Comparison of ENCODE assay signal across 1 cellular context in the genomic region with DNA sequence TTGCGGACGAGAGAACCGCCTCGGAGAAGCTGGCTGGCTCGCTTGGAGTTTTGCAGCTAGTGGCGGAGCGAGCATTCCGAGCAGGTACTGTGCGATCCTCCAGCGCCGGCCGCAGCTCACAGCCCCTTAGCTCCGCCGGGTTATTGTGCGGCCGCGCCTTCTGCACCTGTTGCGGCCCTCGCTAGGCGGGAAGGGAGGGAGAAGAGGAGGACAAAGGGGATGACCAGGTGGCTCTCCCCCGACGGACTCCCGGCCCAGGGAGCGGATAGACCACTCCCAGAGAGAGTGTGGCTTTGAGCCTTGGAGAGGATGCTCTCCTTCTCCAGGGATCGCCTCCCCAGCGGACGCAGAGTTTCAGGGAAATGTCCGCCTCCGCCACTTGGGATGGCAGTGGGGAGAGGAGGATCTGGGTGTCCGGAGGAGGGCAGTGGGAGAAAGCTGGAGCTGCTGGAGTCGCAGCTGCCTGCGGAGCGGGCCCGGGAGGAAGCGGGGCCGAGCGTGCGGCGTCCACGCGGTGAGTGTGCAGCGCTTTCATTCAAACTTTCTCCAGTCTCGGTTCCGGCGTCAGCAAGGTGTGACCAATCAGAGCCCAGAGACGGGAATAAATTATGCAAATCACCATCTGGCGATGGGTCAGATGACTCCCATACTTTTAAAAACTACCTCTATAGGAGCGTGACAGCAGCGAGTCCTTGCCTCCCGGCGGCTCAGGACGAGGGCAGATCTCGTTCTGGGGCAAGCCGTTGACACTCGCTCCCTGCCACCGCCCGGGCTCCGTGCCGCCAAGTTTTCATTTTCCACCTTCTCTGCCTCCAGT.
TF ChIP-seq lines count a peak whose summit lies in the region.

A gene (plus strand): TSS at position 681 of the 817 bp plus-strand sequence. CDS start 252 bp downstream, outside the sequence.

TF ChIP-seq in HepG2, 621 proteins besides CTCF, POLR2A, EP300 and RAD21 (continued from another document and continues in another):
- TF ChIP-seq, protein P1, sequence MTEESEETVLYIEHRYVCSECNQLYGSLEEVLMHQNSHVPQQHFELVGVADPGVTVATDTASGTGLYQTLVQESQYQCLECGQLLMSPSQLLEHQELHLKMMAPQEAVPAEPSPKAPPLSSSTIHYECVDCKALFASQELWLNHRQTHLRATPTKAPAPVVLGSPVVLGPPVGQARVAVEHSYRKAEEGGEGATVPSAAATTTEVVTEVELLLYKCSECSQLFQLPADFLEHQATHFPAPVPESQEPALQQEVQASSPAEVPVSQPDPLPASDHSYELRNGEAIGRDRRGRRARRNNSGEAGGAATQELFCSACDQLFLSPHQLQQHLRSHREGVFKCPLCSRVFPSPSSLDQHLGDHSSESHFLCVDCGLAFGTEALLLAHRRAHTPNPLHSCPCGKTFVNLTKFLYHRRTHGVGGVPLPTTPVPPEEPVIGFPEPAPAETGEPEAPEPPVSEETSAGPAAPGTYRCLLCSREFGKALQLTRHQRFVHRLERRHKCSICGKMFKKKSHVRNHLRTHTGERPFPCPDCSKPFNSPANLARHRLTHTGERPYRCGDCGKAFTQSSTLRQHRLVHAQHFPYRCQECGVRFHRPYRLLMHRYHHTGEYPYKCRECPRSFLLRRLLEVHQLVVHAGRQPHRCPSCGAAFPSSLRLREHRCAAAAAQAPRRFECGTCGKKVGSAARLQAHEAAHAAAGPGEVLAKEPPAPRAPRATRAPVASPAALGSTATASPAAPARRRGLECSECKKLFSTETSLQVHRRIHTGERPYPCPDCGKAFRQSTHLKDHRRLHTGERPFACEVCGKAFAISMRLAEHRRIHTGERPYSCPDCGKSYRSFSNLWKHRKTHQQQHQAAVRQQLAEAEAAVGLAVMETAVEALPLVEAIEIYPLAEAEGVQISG (CRISPR knock-in tag; IDR thresholded peaks at IDR 0.05) = peak; percentile 55; the same call in 1 of the 2 replicates
- TF ChIP-seq, protein P2, sequence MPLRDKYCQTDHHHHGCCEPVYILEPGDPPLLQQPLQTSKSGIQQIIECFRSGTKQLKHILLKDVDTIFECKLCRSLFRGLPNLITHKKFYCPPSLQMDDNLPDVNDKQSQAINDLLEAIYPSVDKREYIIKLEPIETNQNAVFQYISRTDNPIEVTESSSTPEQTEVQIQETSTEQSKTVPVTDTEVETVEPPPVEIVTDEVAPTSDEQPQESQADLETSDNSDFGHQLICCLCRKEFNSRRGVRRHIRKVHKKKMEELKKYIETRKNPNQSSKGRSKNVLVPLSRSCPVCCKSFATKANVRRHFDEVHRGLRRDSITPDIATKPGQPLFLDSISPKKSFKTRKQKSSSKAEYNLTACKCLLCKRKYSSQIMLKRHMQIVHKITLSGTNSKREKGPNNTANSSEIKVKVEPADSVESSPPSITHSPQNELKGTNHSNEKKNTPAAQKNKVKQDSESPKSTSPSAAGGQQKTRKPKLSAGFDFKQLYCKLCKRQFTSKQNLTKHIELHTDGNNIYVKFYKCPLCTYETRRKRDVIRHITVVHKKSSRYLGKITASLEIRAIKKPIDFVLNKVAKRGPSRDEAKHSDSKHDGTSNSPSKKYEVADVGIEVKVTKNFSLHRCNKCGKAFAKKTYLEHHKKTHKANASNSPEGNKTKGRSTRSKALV (CRISPR knock-in tag; IDR thresholded peaks at IDR 0.05) = 0 out of 2 replicates have a peak, but pooled peaks have one; percentile 2
- peak; percentile 44; the same call in 1 of the 2 replicates for TF ChIP-seq MTA1 (CRISPR knock-in tag; IDR thresholded peaks at IDR 0.05; ENCODE audit: borderline replicate concordance)
- TF ChIP-seq EED (CRISPR knock-in tag; IDR thresholded peaks at IDR 0.05) = peak; percentile 24
- TF ChIP-seq SAP130 (CRISPR knock-in tag; IDR thresholded peaks at IDR 0.05; ENCODE audit: low read depth) = peak; percentile 16; the same call in 1 of the 2 replicates
- TF ChIP-seq NFKBIZ (CRISPR knock-in tag; IDR thresholded peaks at IDR 0.05) = no peak
- no peak for TF ChIP-seq JDP2 (CRISPR knock-in tag; IDR thresholded peaks at IDR 0.05; ENCODE audit: borderline replicate concordance)
- TF ChIP-seq ZNF607 (CRISPR knock-in tag; IDR thresholded peaks at IDR 0.05; ENCODE audit: borderline replicate concordance) = peak; percentile 45; the same call in 1 of the 2 replicates
- no peak for TF ChIP-seq FOXM1 (CRISPR knock-in tag; IDR thresholded peaks at IDR 0.05)
- 0 out of 2 replicates have a peak, but pooled peaks have one; percentile 56 for TF ChIP-seq HOXA9 (CRISPR knock-in tag; IDR thresholded peaks at IDR 0.05; ENCODE audit: borderline replicate concordance)
- peak; percentile 31 for TF ChIP-seq ZFX (CRISPR knock-in tag; IDR thresholded peaks at IDR 0.05; ENCODE audit: low read depth)
- TF ChIP-seq ZNF563 (CRISPR knock-in tag; IDR thresholded peaks at IDR 0.05) = peak; percentile 22; the same call in 1 of the 2 replicates
- peak; percentile 59; the same call in 1 of the 2 replicates for TF ChIP-seq KMT2A (CRISPR knock-in tag; IDR thresholded peaks at IDR 0.05)
- TF ChIP-seq, protein P3, sequence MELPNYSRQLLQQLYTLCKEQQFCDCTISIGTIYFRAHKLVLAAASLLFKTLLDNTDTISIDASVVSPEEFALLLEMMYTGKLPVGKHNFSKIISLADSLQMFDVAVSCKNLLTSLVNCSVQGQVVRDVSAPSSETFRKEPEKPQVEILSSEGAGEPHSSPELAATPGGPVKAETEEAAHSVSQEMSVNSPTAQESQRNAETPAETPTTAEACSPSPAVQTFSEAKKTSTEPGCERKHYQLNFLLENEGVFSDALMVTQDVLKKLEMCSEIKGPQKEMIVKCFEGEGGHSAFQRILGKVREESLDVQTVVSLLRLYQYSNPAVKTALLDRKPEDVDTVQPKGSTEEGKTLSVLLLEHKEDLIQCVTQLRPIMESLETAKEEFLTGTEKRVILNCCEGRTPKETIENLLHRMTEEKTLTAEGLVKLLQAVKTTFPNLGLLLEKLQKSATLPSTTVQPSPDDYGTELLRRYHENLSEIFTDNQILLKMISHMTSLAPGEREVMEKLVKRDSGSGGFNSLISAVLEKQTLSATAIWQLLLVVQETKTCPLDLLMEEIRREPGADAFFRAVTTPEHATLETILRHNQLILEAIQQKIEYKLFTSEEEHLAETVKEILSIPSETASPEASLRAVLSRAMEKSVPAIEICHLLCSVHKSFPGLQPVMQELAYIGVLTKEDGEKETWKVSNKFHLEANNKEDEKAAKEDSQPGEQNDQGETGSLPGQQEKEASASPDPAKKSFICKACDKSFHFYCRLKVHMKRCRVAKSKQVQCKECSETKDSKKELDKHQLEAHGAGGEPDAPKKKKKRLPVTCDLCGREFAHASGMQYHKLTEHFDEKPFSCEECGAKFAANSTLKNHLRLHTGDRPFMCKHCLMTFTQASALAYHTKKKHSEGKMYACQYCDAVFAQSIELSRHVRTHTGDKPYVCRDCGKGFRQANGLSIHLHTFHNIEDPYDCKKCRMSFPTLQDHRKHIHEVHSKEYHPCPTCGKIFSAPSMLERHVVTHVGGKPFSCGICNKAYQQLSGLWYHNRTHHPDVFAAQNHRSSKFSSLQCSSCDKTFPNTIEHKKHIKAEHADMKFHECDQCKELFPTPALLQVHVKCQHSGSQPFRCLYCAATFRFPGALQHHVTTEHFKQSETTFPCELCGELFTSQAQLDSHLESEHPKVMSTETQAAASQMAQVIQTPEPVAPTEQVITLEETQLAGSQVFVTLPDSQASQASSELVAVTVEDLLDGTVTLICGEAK (IDR thresholded peaks at IDR 0.05) = no peak
- TF ChIP-seq, protein P3 (CRISPR knock-in tag; IDR thresholded peaks at IDR 0.05) = peak; percentile 22; the same call in 1 of the 2 replicates
- TF ChIP-seq ZNF547 (CRISPR knock-in tag; IDR thresholded peaks at IDR 0.05) = peak; percentile 86
- TF ChIP-seq ZNF343 (CRISPR knock-in tag; IDR thresholded peaks at IDR 0.05) = 0 out of 2 replicates have a peak, but pooled peaks have one; percentile 29
- TF ChIP-seq ATF7-NPFF (CRISPR knock-in tag; IDR thresholded peaks at IDR 0.05; ENCODE audit: low read depth) = peak; percentile 45; the same call in 1 of the 2 replicates
- peak; percentile 34 for TF ChIP-seq ZNF782 (CRISPR knock-in tag; IDR thresholded peaks at IDR 0.05; ENCODE audit: borderline replicate concordance)
- TF ChIP-seq ZNF709 (CRISPR knock-in tag; IDR thresholded peaks at IDR 0.05) = peak; percentile 11; the same call in 1 of the 2 replicates
- peak; percentile 68 for TF ChIP-seq JUNB (CRISPR knock-in tag; IDR thresholded peaks at IDR 0.05; ENCODE audit: borderline replicate concordance)
- TF ChIP-seq NONO (IDR thresholded peaks at IDR 0.05) = no peak
- TF ChIP-seq NONO (CRISPR knock-in tag; conservative IDR thresholded peaks at IDR 0.05) = peak; percentile 35; the same call in 1 of the 2 replicates
- TF ChIP-seq, protein P4, sequence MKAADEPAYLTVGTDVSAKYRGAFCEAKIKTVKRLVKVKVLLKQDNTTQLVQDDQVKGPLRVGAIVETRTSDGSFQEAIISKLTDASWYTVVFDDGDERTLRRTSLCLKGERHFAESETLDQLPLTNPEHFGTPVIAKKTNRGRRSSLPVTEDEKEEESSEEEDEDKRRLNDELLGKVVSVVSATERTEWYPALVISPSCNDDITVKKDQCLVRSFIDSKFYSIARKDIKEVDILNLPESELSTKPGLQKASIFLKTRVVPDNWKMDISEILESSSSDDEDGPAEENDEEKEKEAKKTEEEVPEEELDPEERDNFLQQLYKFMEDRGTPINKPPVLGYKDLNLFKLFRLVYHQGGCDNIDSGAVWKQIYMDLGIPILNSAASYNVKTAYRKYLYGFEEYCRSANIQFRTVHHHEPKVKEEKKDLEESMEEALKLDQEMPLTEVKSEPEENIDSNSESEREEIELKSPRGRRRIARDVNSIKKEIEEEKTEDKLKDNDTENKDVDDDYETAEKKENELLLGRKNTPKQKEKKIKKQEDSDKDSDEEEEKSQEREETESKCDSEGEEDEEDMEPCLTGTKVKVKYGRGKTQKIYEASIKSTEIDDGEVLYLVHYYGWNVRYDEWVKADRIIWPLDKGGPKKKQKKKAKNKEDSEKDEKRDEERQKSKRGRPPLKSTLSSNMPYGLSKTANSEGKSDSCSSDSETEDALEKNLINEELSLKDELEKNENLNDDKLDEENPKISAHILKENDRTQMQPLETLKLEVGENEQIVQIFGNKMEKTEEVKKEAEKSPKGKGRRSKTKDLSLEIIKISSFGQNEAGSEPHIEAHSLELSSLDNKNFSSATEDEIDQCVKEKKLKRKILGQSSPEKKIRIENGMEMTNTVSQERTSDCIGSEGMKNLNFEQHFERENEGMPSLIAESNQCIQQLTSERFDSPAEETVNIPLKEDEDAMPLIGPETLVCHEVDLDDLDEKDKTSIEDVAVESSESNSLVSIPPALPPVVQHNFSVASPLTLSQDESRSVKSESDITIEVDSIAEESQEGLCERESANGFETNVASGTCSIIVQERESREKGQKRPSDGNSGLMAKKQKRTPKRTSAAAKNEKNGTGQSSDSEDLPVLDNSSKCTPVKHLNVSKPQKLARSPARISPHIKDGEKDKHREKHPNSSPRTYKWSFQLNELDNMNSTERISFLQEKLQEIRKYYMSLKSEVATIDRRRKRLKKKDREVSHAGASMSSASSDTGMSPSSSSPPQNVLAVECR (CRISPR knock-in tag; IDR thresholded peaks at IDR 0.05; ENCODE audit: borderline replicate concordance) = peak; percentile 55
- TF ChIP-seq, protein P5, sequence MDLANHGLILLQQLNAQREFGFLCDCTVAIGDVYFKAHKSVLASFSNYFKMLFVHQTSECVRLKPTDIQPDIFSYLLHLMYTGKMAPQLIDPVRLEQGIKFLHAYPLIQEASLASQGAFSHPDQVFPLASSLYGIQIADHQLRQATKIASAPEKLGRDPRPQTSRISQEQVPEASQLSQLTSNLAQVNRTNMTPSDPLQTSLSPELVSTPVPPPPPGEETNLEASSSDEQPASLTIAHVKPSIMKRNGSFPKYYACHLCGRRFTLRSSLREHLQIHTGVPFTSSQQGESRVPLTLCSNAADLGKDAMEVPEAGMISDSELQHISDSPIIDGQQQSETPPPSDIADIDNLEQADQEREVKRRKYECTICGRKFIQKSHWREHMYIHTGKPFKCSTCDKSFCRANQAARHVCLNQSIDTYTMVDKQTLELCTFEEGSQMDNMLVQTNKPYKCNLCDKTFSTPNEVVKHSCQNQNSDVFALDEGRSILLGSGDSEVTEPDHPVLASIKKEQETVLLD (CRISPR knock-in tag; IDR thresholded peaks at IDR 0.05; ENCODE audit: low read depth) = peak; percentile 50; the same call in 1 of the 2 replicates
- TF ChIP-seq ZNF230 (CRISPR knock-in tag; IDR thresholded peaks at IDR 0.05) = peak; percentile 71; the same call in 1 of the 2 replicates
- TF ChIP-seq ZMYM4 (CRISPR knock-in tag; IDR thresholded peaks at IDR 0.05) = peak; percentile 65
- TF ChIP-seq RXRA (CRISPR knock-in tag; IDR thresholded peaks at IDR 0.05) = 0 out of 2 replicates have a peak, but pooled peaks have one; percentile 15
- TF ChIP-seq MXD4 (CRISPR knock-in tag; IDR thresholded peaks at IDR 0.05) = peak; percentile 35; the same call in 1 of the 2 replicates
- TF ChIP-seq ZNF746 (CRISPR knock-in tag; IDR thresholded peaks at IDR 0.05) = peak; percentile 45; the same call in 1 of the 2 replicates
- TF ChIP-seq RFX5 (IDR thresholded peaks at IDR 0.05; ENCODE audit: low read depth, low read length) = 0 out of 2 replicates have a peak, but pooled peaks have one; percentile 26
- TF ChIP-seq NFKB2 (CRISPR knock-in tag; IDR thresholded peaks at IDR 0.05; ENCODE audit: borderline replicate concordance) = peak; percentile 80; the same call in 1 of the 2 replicates
